20 cellular contexts compared by ENCODE assay signal in the genomic region with DNA sequence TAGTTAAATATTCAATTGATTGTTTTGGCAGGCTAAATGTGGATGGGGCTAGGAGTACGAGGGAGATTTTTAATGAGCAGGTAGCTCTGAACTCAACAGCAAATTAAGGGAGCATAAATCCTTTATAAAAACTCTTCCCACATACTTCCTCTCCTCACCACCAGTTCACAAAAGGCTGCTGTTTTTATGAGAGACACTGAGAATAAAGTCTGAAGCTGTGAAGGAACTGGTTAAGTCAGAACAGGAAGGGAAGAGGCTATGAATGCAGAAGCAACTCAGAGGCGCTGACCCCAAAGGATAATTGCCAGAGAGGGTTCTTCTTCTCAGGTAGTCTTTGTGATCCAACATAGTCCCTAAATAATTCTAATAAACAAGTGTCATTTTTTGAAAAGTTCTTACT.
DNase-seq lines count a peak whose midpoint lies in the region; ATAC-seq and TF ChIP-seq lines count a peak whose summit lies in the region.
"Had no signal": no experiment of that assay in that cellular context is flagged by ENCODE, and none has a peak within 500 bp of the region (broad histone marks: within the 10 kb centered on the region; RNA-seq: fewer than 3 reads in every experiment).

No MANE protein-coding gene starts in this region.

- H3K27ac Mint-ChIP-seq in nephron progenitor cell: peak overlapping the region; percentile 36
- H3K27ac Mint-ChIP-seq: CD4-positive, alpha-beta memory T cell; T-cell had no signal

- peak overlapping the region; percentile 41 for H3K4me2 ChIP-seq in BLaER1

- no peak overlapping the region for H3K9ac ChIP-seq in BLaER1

- H3K9me3 Mint-ChIP-seq in nephron progenitor cell: peaks cover 5% of the 10 kb centered on the region

- no peak overlapping the region for H3K4me3 ChIP-seq in BLaER1
- H3K4me3 ChIP-seq in MG63: peak overlapping the region; percentile 2; the same call in 1 of the 2 replicates
- no peak overlapping the region for H3K4me3 ChIP-seq in left lung
- H3K4me3 ChIP-seq: GM12878 had no signal

- H3K4me1 ChIP-seq in BLaER1 (peaks cover 12% of the 10 kb centered on the region), left lung (no peaks in the 10 kb centered on the region)
- H3K4me1 ChIP-seq: BE2C had no signal

- intact Hi-C loops in left lung (cut with DNase I): no loop called here

- TF ChIP-seq CTCF in nephron progenitor cell (IDR thresholded peaks at IDR 0.05): no peak
- no peak for TF ChIP-seq CTCF in left lung (IDR thresholded peaks at IDR 0.05)

- H3K27me3 Mint-ChIP-seq in nephron progenitor cell (ENCODE audit: low read depth, poor library complexity): no peaks in the 10 kb centered on the region
- H3K27me3 Mint-ChIP-seq: CD4-positive, alpha-beta memory T cell; T-cell had no signal

- H3K27ac ChIP-seq in BLaER1: no peak overlapping the region
- H3K27ac ChIP-seq in left lung: no peak overlapping the region

- DNase-seq in MG63 (no peak), OCI-M1 (lab: John Stamatoyannopoulos, UW) (peak; percentile 5), nephron progenitor cell (no peak), kidney tubule cell (ENCODE audit: low spot score) (no peak), NCI-H2107 treated with DMSO at 0.1 percent for 48 hours (lab: John Stamatoyannopoulos, UW; ENCODE audit: unreplicated experiment) (no peak), left lung (no peak)
- DNase-seq: BE2C; Calu3; CD4-positive, alpha-beta memory T cell; IMR-90; NCI-H1694 treated with DMSO at 0.1 percent for 48 hours; NCI-H2107; NCI-H2227 treated with DMSO at 0.1 percent for 48 hours; NCI-H510A treated with DMSO at 0.1 percent for 48 hours; NCI-H774; Right ventricle myocardium superior; T-cell had no signal

- ATAC-seq in HG02642 (IDR thresholded peaks at IDR 0.05; ENCODE audit: poor library complexity, unreplicated experiment) (no peak), left lung (no peak)
- ATAC-seq: GM12878, T-cell had no signal

- H3K4me3 Mint-ChIP-seq in nephron progenitor cell: no peak overlapping the region
- H3K4me3 Mint-ChIP-seq: CD4-positive, alpha-beta memory T cell; T-cell had no signal

- H3K36me3 ChIP-seq in BLaER1 (no peaks in the 10 kb centered on the region), MG63 (no peaks in the 10 kb centered on the region), left lung (no peaks in the 10 kb centered on the region)
- H3K36me3 ChIP-seq: BE2C had no signal

- H3K9me3 ChIP-seq in BLaER1: no peaks in the 10 kb centered on the region; the same call in 1 of the 2 replicates
- H3K9me3 ChIP-seq in MG63: no peaks in the 10 kb centered on the region; the same call in 1 of the 2 replicates
- peaks cover 0 to 5% of the 10 kb centered on the region in 2 donors for H3K9me3 ChIP-seq in left lung
- H3K9me3 ChIP-seq: BE2C had no signal

- H3K27me3 ChIP-seq in BLaER1 (no peaks in the 10 kb centered on the region), MG63 (no peaks in the 10 kb centered on the region), left lung (no peaks in the 10 kb centered on the region)

- H3K36me3 Mint-ChIP-seq in nephron progenitor cell (ENCODE audit: low read depth): no peaks in the 10 kb centered on the region
- H3K36me3 Mint-ChIP-seq: CD4-positive, alpha-beta memory T cell; T-cell had no signal

- H4K20me1 ChIP-seq in BLaER1: no peaks in the 10 kb centered on the region

- H3K4me1 Mint-ChIP-seq in nephron progenitor cell: no peaks in the 10 kb centered on the region
- H3K4me1 Mint-ChIP-seq: CD4-positive, alpha-beta memory T cell; T-cell had no signal
